Comparison of ENCODE assay signal across 8 cellular contexts in genomic region chr9:33447404-33448158, GRCh38. TPM values are rescaled to one million over a fixed set of nuclear protein-coding genes. Genes with fewer than 3 reads are reported as not detected.
DNase-seq lines count a peak whose midpoint lies in the region; ATAC-seq and TF ChIP-seq lines count a peak whose summit lies in the region.

Gene AQP3, minus strand, starts transcription at chr9:33447593. Its CDS starts 63 bp downstream, at chr9:33447530.

- intact Hi-C loops in mucosa of descending colon (cut with DNase I, micrococcal nuclease) = no loop called here

- ATAC-seq in GM21529 (IDR thresholded peaks at IDR 0.05; ENCODE audit: unreplicated experiment) (peak; percentile 32), mucosa of descending colon (peak; percentile 88), HG03039 (IDR thresholded peaks at IDR 0.05; ENCODE audit: unreplicated experiment) (no peak)
- peak; percentile 45 for ATAC-seq in stimulated activated effector memory CD8-positive, alpha-beta T cell treated with anti-CD3 and anti-CD28 coated beads, Interleukin-12 subunit alpha, Interleukin-12 subunit beta, amount 100 ng/mL, for 72 hours

- H3K27ac Mint-ChIP-seq in activated CD4-positive, alpha-beta memory T cell treated with anti-CD3 and anti-CD28 coated beads, Interleukin-2, amount 10 ng/mL, durations not matched to agents 7 days and 5 days = peak within 1 kb of the TSS; percentile 94
- H3K27ac Mint-ChIP-seq in endothelial cell (ENCODE audit: unreplicated experiment) = peak within 1 kb of the TSS; percentile 30
- H3K27ac Mint-ChIP-seq in stimulated activated effector memory CD8-positive, alpha-beta T cell treated with anti-CD3 and anti-CD28 coated beads, Interleukin-12 subunit alpha, Interleukin-12 subunit beta, amount 100 ng/mL, for 72 hours = peak within 1 kb of the TSS; percentile 96

- CTCF ChIA-PET in activated CD4-positive, alpha-beta memory T cell treated with anti-CD3 and anti-CD28 coated beads, Interleukin-2, amount 10 ng/mL, durations not matched to agents 7 days and 5 days (lab: Charles Lee) = interaction anchor here (0.6 to 12.3 kb wide), 14 partner anchors 9 to 528 kb away, joined by 3 to 278 read pairs (median 6); partner anchors contain the start of gene NOL6

- TF ChIP-seq CTCF in endothelial cell (IDR thresholded peaks at IDR 0.05; ENCODE audit: unreplicated experiment) (peak; percentile 10), mucosa of descending colon (IDR thresholded peaks at IDR 0.05) (peak; percentile 15)

- H3K4me3 Mint-ChIP-seq in activated CD4-positive, alpha-beta memory T cell treated with anti-CD3 and anti-CD28 coated beads, Interleukin-2, amount 10 ng/mL, durations not matched to agents 7 days and 5 days = peak within 1 kb of the TSS; percentile 84
- peak within 1 kb of the TSS; percentile 85 for H3K4me3 Mint-ChIP-seq in endothelial cell (ENCODE audit: unreplicated experiment)
- peak within 1 kb of the TSS; percentile 95 for H3K4me3 Mint-ChIP-seq in stimulated activated effector memory CD8-positive, alpha-beta T cell treated with anti-CD3 and anti-CD28 coated beads, Interleukin-12 subunit alpha, Interleukin-12 subunit beta, amount 100 ng/mL, for 72 hours

- H3K27me3 Mint-ChIP-seq in activated CD4-positive, alpha-beta memory T cell treated with anti-CD3 and anti-CD28 coated beads, Interleukin-2, amount 10 ng/mL, durations not matched to agents 7 days and 5 days = no peaks in the 10 kb centered on the region
- H3K27me3 Mint-ChIP-seq in endothelial cell (ENCODE audit: unreplicated experiment) = peaks cover 8% of the 10 kb centered on the region

- H3K4me1 Mint-ChIP-seq in activated CD4-positive, alpha-beta memory T cell treated with anti-CD3 and anti-CD28 coated beads, Interleukin-2, amount 10 ng/mL, durations not matched to agents 7 days and 5 days = peaks cover 66% of the 10 kb centered on the region
- H3K4me1 Mint-ChIP-seq in endothelial cell (ENCODE audit: unreplicated experiment) = peaks cover 9% of the 10 kb centered on the region
- peaks cover 65% of the 10 kb centered on the region for H3K4me1 Mint-ChIP-seq in stimulated activated effector memory CD8-positive, alpha-beta T cell treated with anti-CD3 and anti-CD28 coated beads, Interleukin-12 subunit alpha, Interleukin-12 subunit beta, amount 100 ng/mL, for 72 hours

- H3K4me3 ChIP-seq in mucosa of descending colon = peak within 1 kb of the TSS; percentile 22

- peaks cover 13% of the 10 kb centered on the region for H3K4me1 ChIP-seq in mucosa of descending colon (ENCODE audit: low read depth)

- POLR2A ChIA-PET in activated CD4-positive, alpha-beta memory T cell treated with anti-CD3 and anti-CD28 coated beads, Interleukin-2, amount 10 ng/mL, durations not matched to agents 7 days and 5 days (lab: Charles Lee) = interaction anchor here (0.7 to 5.8 kb wide), 18 partner anchors 8 to 180 kb away, joined by 3 to 75 read pairs (median 8); partner anchors contain the start of genes NFX1 and NOL6

- no peaks in the 10 kb centered on the region for H3K36me3 ChIP-seq in mucosa of descending colon (ENCODE audit: low read depth)

- peaks cover 27% of the 10 kb centered on the region for H3K36me3 Mint-ChIP-seq in activated CD4-positive, alpha-beta memory T cell treated with anti-CD3 and anti-CD28 coated beads, Interleukin-2, amount 10 ng/mL, durations not matched to agents 7 days and 5 days (ENCODE audit: low read depth)
- peaks cover 4% of the 10 kb centered on the region for H3K36me3 Mint-ChIP-seq in endothelial cell (ENCODE audit: low read depth, unreplicated experiment)
- H3K36me3 Mint-ChIP-seq in stimulated activated effector memory CD8-positive, alpha-beta T cell treated with anti-CD3 and anti-CD28 coated beads, Interleukin-12 subunit alpha, Interleukin-12 subunit beta, amount 100 ng/mL, for 72 hours = peaks cover 15% of the 10 kb centered on the region

- H3K9me3 Mint-ChIP-seq in activated CD4-positive, alpha-beta memory T cell treated with anti-CD3 and anti-CD28 coated beads, Interleukin-2, amount 10 ng/mL, durations not matched to agents 7 days and 5 days = no peaks in the 10 kb centered on the region
- H3K9me3 Mint-ChIP-seq in endothelial cell (ENCODE audit: unreplicated experiment) = no peaks in the 10 kb centered on the region
- no peaks in the 10 kb centered on the region for H3K9me3 Mint-ChIP-seq in stimulated activated effector memory CD8-positive, alpha-beta T cell treated with anti-CD3 and anti-CD28 coated beads, Interleukin-12 subunit alpha, Interleukin-12 subunit beta, amount 100 ng/mL, for 72 hours

- DNase-seq in CD1c-positive myeloid dendritic cell (ENCODE audit: extremely low spot score) (peak; percentile 74), NCI-H345 (lab: John Stamatoyannopoulos, UW) (peak; percentile 45), endothelial cell (ENCODE audit: low spot score) (peak; percentile 69), mucosa of descending colon (peak; percentile 75 to 86 (median 85))
- peak; percentile 85 for DNase-seq in activated CD4-positive, alpha-beta memory T cell treated with anti-CD3 and anti-CD28 coated beads, Interleukin-2, amount 10 ng/mL, durations not matched to agents 7 days and 5 days
- peak; percentile 34 to 68 for DNase-seq in stimulated activated effector memory CD8-positive, alpha-beta T cell treated with anti-CD3 and anti-CD28 coated beads, Interleukin-12 subunit alpha, Interleukin-12 subunit beta, amount 100 ng/mL, for 72 hours (ENCODE audit: low spot score in 2 of 2)

- no peaks in the 10 kb centered on the region for H3K9me3 ChIP-seq in mucosa of descending colon

RNA-seq across cellular contexts. Expression of gene AQP3, which starts in this region (rescaled TPM):
- 100 to 1,000 TPM; 162 to 167 TPM for total RNA-seq in activated CD4-positive, alpha-beta memory T cell treated with anti-CD3 and anti-CD28 coated beads, Interleukin-2, amount 10 ng/mL, durations not matched to agents 7 days and 5 days
- total RNA-seq in endothelial cell (ENCODE audit: unreplicated experiment) (6.0 TPM), mucosa of descending colon (1 to 10 TPM; 2.6 to 8.3 (median 3.9) TPM)

Comparison
In these comparisons a context has a peak if more than half of its experiments do, and no peak if none do; other contexts are left out.
1. RNA of gene AQP3 (total RNA-seq): 162 to 167 TPM in activated CD4-positive, alpha-beta memory T cell treated with anti-CD3 and anti-CD28 coated beads, Interleukin-2, amount 10 ng/mL, durations not matched to agents 7 days and 5 days; 6.0 TPM in endothelial cell (single experiment) and 2.6 to 8.3 TPM in mucosa of descending colon; every median in the first group is over 10 times any median in the second.
2. H3K27ac Mint-ChIP-seq: peak in every context shown above with its lines; median percentile 96 in stimulated activated effector memory CD8-positive, alpha-beta T cell treated with anti-CD3 and anti-CD28 coated beads, Interleukin-12 subunit alpha, Interleukin-12 subunit beta, amount 100 ng/mL, for 72 hours; 94 in activated CD4-positive, alpha-beta memory T cell treated with anti-CD3 and anti-CD28 coated beads, Interleukin-2, amount 10 ng/mL, durations not matched to agents 7 days and 5 days; 30 in endothelial cell.
3. Peak in every context shown above with its lines, with median percentiles within 50 percentile points of each other: DNase-seq and H3K4me3 Mint-ChIP-seq.